In the genomic region with DNA sequence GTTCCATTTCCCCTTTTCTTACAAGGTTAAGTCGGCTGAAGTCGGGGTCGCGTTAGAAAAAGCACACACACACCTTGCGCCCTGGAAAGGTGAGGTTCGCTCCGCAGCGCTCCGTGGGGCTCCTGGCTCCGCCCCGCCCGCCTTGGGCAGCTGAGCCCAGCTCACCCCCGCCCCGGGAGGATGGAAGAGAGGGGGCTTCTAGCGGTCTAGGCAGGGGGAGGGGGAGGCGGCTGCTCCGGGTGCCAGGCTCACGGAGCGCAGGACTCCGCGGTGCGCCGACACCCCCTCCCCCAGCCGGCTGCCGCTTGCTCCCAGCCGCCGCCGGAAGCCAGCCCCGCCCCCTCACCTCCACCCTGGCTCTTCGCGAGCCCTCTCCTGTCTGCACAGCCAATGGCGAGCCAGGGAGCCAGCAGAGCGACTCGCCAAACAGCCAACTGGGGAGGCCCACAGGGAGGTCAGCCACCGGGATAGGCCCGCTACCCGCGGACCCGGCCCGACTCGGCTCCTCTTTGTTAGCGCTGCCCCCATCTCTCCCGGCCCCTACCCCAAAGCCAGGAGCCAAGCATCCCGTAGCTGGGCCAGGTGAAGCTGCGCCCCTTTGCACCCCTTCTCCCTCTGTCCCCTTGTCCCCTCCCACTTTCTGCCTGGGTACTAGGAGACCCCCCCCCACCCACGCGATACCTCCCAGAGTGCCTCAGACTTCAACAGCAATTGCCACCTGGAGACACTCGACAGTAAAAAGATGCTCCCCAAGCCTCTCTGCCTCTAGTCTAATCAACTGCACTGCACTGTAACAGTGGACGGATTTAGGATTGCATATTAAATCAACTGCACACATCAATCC, we compare ENCODE assay signal across 1 cellular context.
TF ChIP-seq lines count a peak whose summit lies in the region.

No MANE protein-coding gene starts in this region.

TF ChIP-seq in K562, 482 proteins besides CTCF, POLR2A, EP300 and RAD21 (continued from another document and continues in another):
- TF ChIP-seq YY1 (IDR thresholded peaks at IDR 0.05; ENCODE audit: borderline replicate concordance in 1 of 3, control insufficient read depth in 1 of 3, extremely low read depth in 1 of 3, insufficient read depth in 3 of 3, insufficient read length in 1 of 3, insufficient replicate concordance in 2 of 3, low read depth in 1 of 3, low read length in 2 of 3) (peak in 1 of 3 experiments; percentile 51), ZNF830 (CRISPR knock-in tag; IDR thresholded peaks at IDR 0.05) (no peak), PTRF (tag; IDR thresholded peaks at IDR 0.05) (no peak), GABPB2 (CRISPR knock-in tag; conservative IDR thresholded peaks at IDR 0.05) (no peak), ZNF444 (CRISPR knock-in tag; IDR thresholded peaks at IDR 0.05) (peak; percentile 81), ZNF143 (CRISPR knock-in tag; IDR thresholded peaks at IDR 0.05) (0 out of 2 replicates have a peak, but pooled peaks have one; percentile 54), RB1 (IDR thresholded peaks at IDR 0.05; ENCODE audit: low read depth) (peak; percentile 28; the same call in 1 of the 2 replicates), ZC3H11A (IDR thresholded peaks at IDR 0.05; ENCODE audit: low read depth, low read length) (no peak), ZNF561 (CRISPR knock-in tag; conservative IDR thresholded peaks at IDR 0.05) (no peak), ZNF77 (CRISPR knock-in tag; IDR thresholded peaks at IDR 0.05) (no peak), KAT7 (CRISPR knock-in tag; IDR thresholded peaks at IDR 0.05; ENCODE audit: borderline replicate concordance) (no peak), DIDO1 (tag; IDR thresholded peaks at IDR 0.05; ENCODE audit: low read depth) (no peak), CBFA2T3 (IDR thresholded peaks at IDR 0.05) (no peak; the same call in 1 of the 2 replicates), ERF (CRISPR knock-in tag; IDR thresholded peaks at IDR 0.05) (peak; percentile 28; the same call in 1 of the 2 replicates), NCOA2 (IDR thresholded peaks at IDR 0.05; ENCODE audit: partially characterized antibody in 2 of 2) (no peak), RAD51 (IDR thresholded peaks at IDR 0.05; ENCODE audit: borderline replicate concordance, low read depth) (no peak), SNRNP70 (optimal IDR thresholded peaks at IDR 0.05; ENCODE audit: low read depth, low read length) (no peak), FIP1L1 (IDR thresholded peaks at IDR 0.05; ENCODE audit: low read depth, low read length, poor library complexity, severe bottlenecking) (peak; percentile 50), HDAC3 (IDR thresholded peaks at IDR 0.05; ENCODE audit: borderline replicate concordance, partially characterized antibody) (no peak)
- TF ChIP-seq, protein P1, sequence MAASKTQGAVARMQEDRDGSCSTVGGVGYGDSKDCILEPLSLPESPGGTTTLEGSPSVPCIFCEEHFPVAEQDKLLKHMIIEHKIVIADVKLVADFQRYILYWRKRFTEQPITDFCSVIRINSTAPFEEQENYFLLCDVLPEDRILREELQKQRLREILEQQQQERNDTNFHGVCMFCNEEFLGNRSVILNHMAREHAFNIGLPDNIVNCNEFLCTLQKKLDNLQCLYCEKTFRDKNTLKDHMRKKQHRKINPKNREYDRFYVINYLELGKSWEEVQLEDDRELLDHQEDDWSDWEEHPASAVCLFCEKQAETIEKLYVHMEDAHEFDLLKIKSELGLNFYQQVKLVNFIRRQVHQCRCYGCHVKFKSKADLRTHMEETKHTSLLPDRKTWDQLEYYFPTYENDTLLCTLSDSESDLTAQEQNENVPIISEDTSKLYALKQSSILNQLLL (CRISPR knock-in tag; IDR thresholded peaks at IDR 0.05; ENCODE audit: borderline replicate concordance) = no peak
- TF ChIP-seq, protein P2, sequence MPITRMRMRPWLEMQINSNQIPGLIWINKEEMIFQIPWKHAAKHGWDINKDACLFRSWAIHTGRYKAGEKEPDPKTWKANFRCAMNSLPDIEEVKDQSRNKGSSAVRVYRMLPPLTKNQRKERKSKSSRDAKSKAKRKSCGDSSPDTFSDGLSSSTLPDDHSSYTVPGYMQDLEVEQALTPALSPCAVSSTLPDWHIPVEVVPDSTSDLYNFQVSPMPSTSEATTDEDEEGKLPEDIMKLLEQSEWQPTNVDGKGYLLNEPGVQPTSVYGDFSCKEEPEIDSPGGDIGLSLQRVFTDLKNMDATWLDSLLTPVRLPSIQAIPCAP (CRISPR knock-in tag; IDR thresholded peaks at IDR 0.05; ENCODE audit: borderline replicate concordance) = no peak
- TF ChIP-seq, protein P3, sequence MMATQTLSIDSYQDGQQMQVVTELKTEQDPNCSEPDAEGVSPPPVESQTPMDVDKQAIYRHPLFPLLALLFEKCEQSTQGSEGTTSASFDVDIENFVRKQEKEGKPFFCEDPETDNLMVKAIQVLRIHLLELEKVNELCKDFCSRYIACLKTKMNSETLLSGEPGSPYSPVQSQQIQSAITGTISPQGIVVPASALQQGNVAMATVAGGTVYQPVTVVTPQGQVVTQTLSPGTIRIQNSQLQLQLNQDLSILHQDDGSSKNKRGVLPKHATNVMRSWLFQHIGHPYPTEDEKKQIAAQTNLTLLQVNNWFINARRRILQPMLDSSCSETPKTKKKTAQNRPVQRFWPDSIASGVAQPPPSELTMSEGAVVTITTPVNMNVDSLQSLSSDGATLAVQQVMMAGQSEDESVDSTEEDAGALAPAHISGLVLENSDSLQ (IDR thresholded peaks at IDR 0.05) = peak; percentile 100
- TF ChIP-seq, protein P4, sequence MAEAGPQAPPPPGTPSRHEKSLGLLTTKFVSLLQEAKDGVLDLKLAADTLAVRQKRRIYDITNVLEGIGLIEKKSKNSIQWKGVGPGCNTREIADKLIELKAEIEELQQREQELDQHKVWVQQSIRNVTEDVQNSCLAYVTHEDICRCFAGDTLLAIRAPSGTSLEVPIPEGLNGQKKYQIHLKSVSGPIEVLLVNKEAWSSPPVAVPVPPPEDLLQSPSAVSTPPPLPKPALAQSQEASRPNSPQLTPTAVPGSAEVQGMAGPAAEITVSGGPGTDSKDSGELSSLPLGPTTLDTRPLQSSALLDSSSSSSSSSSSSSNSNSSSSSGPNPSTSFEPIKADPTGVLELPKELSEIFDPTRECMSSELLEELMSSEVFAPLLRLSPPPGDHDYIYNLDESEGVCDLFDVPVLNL (CRISPR knock-in tag; IDR thresholded peaks at IDR 0.05; ENCODE audit: low read depth) = 0 out of 2 replicates have a peak, but pooled peaks have one; percentile 17
- TF ChIP-seq, protein P5, sequence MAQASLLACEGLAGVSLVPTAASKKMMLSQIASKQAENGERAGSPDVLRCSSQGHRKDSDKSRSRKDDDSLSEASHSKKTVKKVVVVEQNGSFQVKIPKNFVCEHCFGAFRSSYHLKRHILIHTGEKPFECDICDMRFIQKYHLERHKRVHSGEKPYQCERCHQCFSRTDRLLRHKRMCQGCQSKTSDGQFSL (CRISPR knock-in tag; IDR thresholded peaks at IDR 0.05) = peak; percentile 94
- TF ChIP-seq, protein P5 (tag; IDR thresholded peaks at IDR 0.05) = no peak
- TF ChIP-seq, protein P6, sequence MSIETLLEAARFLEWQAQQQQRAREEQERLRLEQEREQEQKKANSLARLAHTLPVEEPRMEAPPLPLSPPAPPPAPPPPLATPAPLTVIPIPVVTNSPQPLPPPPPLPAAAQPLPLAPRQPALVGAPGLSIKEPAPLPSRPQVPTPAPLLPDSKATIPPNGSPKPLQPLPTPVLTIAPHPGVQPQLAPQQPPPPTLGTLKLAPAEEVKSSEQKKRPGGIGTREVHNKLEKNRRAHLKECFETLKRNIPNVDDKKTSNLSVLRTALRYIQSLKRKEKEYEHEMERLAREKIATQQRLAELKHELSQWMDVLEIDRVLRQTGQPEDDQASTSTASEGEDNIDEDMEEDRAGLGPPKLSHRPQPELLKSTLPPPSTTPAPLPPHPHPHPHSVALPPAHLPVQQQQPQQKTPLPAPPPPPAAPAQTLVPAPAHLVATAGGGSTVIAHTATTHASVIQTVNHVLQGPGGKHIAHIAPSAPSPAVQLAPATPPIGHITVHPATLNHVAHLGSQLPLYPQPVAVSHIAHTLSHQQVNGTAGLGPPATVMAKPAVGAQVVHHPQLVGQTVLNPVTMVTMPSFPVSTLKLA (conservative IDR thresholded peaks at IDR 0.05) = peak; percentile 60 to 79; a peak in 3 of 4 replicates
- TF ChIP-seq, protein P7, sequence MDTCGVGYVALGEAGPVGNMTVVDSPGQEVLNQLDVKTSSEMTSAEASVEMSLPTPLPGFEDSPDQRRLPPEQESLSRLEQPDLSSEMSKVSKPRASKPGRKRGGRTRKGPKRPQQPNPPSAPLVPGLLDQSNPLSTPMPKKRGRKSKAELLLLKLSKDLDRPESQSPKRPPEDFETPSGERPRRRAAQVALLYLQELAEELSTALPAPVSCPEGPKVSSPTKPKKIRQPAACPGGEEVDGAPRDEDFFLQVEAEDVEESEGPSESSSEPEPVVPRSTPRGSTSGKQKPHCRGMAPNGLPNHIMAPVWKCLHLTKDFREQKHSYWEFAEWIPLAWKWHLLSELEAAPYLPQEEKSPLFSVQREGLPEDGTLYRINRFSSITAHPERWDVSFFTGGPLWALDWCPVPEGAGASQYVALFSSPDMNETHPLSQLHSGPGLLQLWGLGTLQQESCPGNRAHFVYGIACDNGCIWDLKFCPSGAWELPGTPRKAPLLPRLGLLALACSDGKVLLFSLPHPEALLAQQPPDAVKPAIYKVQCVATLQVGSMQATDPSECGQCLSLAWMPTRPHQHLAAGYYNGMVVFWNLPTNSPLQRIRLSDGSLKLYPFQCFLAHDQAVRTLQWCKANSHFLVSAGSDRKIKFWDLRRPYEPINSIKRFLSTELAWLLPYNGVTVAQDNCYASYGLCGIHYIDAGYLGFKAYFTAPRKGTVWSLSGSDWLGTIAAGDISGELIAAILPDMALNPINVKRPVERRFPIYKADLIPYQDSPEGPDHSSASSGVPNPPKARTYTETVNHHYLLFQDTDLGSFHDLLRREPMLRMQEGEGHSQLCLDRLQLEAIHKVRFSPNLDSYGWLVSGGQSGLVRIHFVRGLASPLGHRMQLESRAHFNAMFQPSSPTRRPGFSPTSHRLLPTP (IDR thresholded peaks at IDR 0.05; ENCODE audit: borderline replicate concordance, extremely low read depth, insufficient read length) = no peak
- TF ChIP-seq, protein P8, sequence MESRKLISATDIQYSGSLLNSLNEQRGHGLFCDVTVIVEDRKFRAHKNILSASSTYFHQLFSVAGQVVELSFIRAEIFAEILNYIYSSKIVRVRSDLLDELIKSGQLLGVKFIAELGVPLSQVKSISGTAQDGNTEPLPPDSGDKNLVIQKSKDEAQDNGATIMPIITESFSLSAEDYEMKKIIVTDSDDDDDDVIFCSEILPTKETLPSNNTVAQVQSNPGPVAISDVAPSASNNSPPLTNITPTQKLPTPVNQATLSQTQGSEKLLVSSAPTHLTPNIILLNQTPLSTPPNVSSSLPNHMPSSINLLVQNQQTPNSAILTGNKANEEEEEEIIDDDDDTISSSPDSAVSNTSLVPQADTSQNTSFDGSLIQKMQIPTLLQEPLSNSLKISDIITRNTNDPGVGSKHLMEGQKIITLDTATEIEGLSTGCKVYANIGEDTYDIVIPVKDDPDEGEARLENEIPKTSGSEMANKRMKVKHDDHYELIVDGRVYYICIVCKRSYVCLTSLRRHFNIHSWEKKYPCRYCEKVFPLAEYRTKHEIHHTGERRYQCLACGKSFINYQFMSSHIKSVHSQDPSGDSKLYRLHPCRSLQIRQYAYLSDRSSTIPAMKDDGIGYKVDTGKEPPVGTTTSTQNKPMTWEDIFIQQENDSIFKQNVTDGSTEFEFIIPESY (CRISPR knock-in tag; IDR thresholded peaks at IDR 0.05) = no peak; the same call in 1 of the 2 replicates
- TF ChIP-seq, protein P9, sequence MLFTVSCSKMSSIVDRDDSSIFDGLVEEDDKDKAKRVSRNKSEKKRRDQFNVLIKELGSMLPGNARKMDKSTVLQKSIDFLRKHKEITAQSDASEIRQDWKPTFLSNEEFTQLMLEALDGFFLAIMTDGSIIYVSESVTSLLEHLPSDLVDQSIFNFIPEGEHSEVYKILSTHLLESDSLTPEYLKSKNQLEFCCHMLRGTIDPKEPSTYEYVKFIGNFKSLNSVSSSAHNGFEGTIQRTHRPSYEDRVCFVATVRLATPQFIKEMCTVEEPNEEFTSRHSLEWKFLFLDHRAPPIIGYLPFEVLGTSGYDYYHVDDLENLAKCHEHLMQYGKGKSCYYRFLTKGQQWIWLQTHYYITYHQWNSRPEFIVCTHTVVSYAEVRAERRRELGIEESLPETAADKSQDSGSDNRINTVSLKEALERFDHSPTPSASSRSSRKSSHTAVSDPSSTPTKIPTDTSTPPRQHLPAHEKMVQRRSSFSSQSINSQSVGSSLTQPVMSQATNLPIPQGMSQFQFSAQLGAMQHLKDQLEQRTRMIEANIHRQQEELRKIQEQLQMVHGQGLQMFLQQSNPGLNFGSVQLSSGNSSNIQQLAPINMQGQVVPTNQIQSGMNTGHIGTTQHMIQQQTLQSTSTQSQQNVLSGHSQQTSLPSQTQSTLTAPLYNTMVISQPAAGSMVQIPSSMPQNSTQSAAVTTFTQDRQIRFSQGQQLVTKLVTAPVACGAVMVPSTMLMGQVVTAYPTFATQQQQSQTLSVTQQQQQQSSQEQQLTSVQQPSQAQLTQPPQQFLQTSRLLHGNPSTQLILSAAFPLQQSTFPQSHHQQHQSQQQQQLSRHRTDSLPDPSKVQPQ (CRISPR knock-in tag; IDR thresholded peaks at IDR 0.05; ENCODE audit: borderline replicate concordance) = no peak
- TF ChIP-seq, protein P10, sequence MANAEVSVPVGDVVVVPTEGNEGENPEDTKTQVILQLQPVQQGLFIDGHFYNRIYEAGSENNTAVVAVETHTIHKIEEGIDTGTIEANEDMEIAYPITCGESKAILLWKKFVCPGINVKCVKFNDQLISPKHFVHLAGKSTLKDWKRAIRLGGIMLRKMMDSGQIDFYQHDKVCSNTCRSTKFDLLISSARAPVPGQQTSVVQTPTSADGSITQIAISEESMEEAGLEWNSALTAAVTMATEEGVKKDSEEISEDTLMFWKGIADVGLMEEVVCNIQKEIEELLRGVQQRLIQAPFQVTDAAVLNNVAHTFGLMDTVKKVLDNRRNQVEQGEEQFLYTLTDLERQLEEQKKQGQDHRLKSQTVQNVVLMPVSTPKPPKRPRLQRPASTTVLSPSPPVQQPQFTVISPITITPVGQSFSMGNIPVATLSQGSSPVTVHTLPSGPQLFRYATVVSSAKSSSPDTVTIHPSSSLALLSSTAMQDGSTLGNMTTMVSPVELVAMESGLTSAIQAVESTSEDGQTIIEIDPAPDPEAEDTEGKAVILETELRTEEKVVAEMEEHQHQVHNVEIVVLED (CRISPR knock-in tag; IDR thresholded peaks at IDR 0.05) = no peak
- TF ChIP-seq, protein P11, sequence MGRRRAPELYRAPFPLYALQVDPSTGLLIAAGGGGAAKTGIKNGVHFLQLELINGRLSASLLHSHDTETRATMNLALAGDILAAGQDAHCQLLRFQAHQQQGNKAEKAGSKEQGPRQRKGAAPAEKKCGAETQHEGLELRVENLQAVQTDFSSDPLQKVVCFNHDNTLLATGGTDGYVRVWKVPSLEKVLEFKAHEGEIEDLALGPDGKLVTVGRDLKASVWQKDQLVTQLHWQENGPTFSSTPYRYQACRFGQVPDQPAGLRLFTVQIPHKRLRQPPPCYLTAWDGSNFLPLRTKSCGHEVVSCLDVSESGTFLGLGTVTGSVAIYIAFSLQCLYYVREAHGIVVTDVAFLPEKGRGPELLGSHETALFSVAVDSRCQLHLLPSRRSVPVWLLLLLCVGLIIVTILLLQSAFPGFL (CRISPR knock-in tag; IDR thresholded peaks at IDR 0.05) = no peak
